In genomic region chr10:13908475-13908874, GRCh38 we compare ENCODE assay signal across 38 cellular contexts.
"Had no signal": no experiment of that assay in that cellular context is flagged by ENCODE, and none has a peak within 500 bp of the region (broad histone marks: within the 10 kb centered on the region; RNA-seq: fewer than 3 reads in every experiment).

No MANE protein-coding gene starts in this region.

- H3K36me3 ChIP-seq: adrenal gland, breast epithelium had no signal

- H3K36me3 Mint-ChIP-seq: activated CD4-positive, alpha-beta memory T cell treated with anti-CD3 and anti-CD28 coated beads for 36 hours; activated naive CD4-positive, alpha-beta T cell treated with anti-CD3 and anti-CD28 coated beads, Interleukin-2, amount 50 U/mL, for 72 hours had no signal

- H3K27me3 Mint-ChIP-seq: activated CD4-positive, alpha-beta memory T cell treated with anti-CD3 and anti-CD28 coated beads for 36 hours had no signal

- FAIRE-seq: astrocyte, RCC 7860 had no signal

- H3K9ac ChIP-seq: KMS-11 had no signal

- H3K4me2 ChIP-seq: KMS-11, PC-9 had no signal

- H3K4me3 ChIP-seq: adrenal gland, body of pancreas, breast epithelium, PC-9 had no signal

- H3K27ac ChIP-seq: adrenal gland, body of pancreas, breast epithelium, KMS-11, PC-9, RWPE1, VCaP had no signal

- H3K4me3 Mint-ChIP-seq: activated B cell treated with CpG ODN at 0.5 μM for 24 hours; activated CD4-positive, alpha-beta memory T cell treated with anti-CD3 and anti-CD28 coated beads for 36 hours; activated naive CD4-positive, alpha-beta T cell treated with anti-CD3 and anti-CD28 coated beads for 36 hours; activated T-cell treated with anti-CD3 and anti-CD28 coated beads, Interleukin-2, amount 50 U/mL, for 4 hours; activated T-helper 1 cell treated with anti-CD3 and anti-CD28 coated beads, Interleukin-12 subunit alpha, Interleukin-12 subunit beta, Interleukin-2, Interleukin-4 antibody, amounts not matched to agents 30 ng/mL and 10 ng/mL and 1 ng/mL, durations not matched to agents 14 hours and 24 hours and 36 hours had no signal

- H3K27me3 ChIP-seq: adrenal gland, body of pancreas, breast epithelium had no signal

- DNase-seq: activated B cell treated with CpG ODN at 0.5 μM for 24 hours; activated CD4-positive, alpha-beta memory T cell treated with anti-CD3 and anti-CD28 coated beads for 36 hours; activated CD4-positive, alpha-beta T cell treated with anti-CD3 and anti-CD28 coated beads for 4 hours; activated CD4-positive, alpha-beta T cell treated with anti-CD3 and anti-CD28 coated beads, Interleukin-2, amount 50 U/mL, for 1 hour; activated CD4-positive, CD25-positive, alpha-beta regulatory T cell treated with anti-CD3 and anti-CD28 coated beads, Interleukin-2, amount 50 U/mL, for 72 hours; activated CD8-positive, alpha-beta memory T cell treated with anti-CD3 and anti-CD28 coated beads, Interleukin-2, amount 50 U/mL, for 4 hours; activated gamma-delta T cell treated with Interleukin-2 at 50 U/mL for 16 hours; activated naive CD4-positive, alpha-beta T cell treated with anti-CD3 and anti-CD28 coated beads for 36 hours; activated T-cell treated with anti-CD3 and anti-CD28 coated beads for 4 hours; activated T-cell treated with anti-CD3 and anti-CD28 coated beads, Interleukin-2, amount 50 U/mL, for 4 hours; adrenal gland; body of pancreas; caudate nucleus; MM.1S; MV-4-11; NCI-H1092; NCI-H1436 treated with DMSO at 0.1 percent for 48 hours; NCI-H1694 treated with DMSO at 0.1 percent for 48 hours; NCI-H2029; NCI-H510A; NCI-H526; NCI-H748 treated with DMSO at 0.1 percent for 48 hours; NK-92 treated with Interleukin-12 subunit alpha and Interleukin-12 subunit beta, amount 100 ng/mL, for 24 hours; PC-9; SIG-M5; SW 1271; T-helper 1 cell; T-helper 2 cell; T-helper 9 cell had no signal

- ATAC-seq: activated naive CD4-positive, alpha-beta T cell treated with anti-CD3 and anti-CD28 coated beads, Interleukin-2, amount 50 U/mL, for 72 hours; activated T-cell treated with anti-CD3 and anti-CD28 coated beads, Interleukin-2, amount 50 U/mL, for 4 hours; body of pancreas; Right ventricle myocardium inferior had no signal

- H3K27ac Mint-ChIP-seq: activated B cell treated with CpG ODN at 0.5 μM for 24 hours; activated CD4-positive, alpha-beta memory T cell treated with anti-CD3 and anti-CD28 coated beads for 36 hours; activated naive CD4-positive, alpha-beta T cell treated with anti-CD3 and anti-CD28 coated beads for 36 hours; activated naive CD4-positive, alpha-beta T cell treated with anti-CD3 and anti-CD28 coated beads, Interleukin-2, amount 50 U/mL, for 72 hours; activated T-helper 1 cell treated with anti-CD3 and anti-CD28 coated beads, Interleukin-12 subunit alpha, Interleukin-12 subunit beta, Interleukin-2, Interleukin-4 antibody, amounts not matched to agents 30 ng/mL and 10 ng/mL and 1 ng/mL, durations not matched to agents 14 hours and 24 hours and 36 hours had no signal

- H3K9me3 ChIP-seq: body of pancreas, breast epithelium had no signal

- H3K4me1 ChIP-seq: adrenal gland, body of pancreas, breast epithelium had no signal

- H2AFZ ChIP-seq: PC-9 had no signal

- H3K9me3 Mint-ChIP-seq: activated CD4-positive, alpha-beta memory T cell treated with anti-CD3 and anti-CD28 coated beads for 36 hours; activated naive CD4-positive, alpha-beta T cell treated with anti-CD3 and anti-CD28 coated beads for 36 hours; activated T-cell treated with anti-CD3 and anti-CD28 coated beads, Interleukin-2, amount 50 U/mL, for 4 hours; activated T-helper 1 cell treated with anti-CD3 and anti-CD28 coated beads, Interleukin-12 subunit alpha, Interleukin-12 subunit beta, Interleukin-2, Interleukin-4 antibody, amounts not matched to agents 30 ng/mL and 10 ng/mL and 1 ng/mL, durations not matched to agents 14 hours and 24 hours and 36 hours had no signal
